In genomic region chr2:203830294-203831055, GRCh38 we compare ENCODE assay signal across 18 cellular contexts. TPM values are rescaled to one million over a fixed set of nuclear protein-coding genes. Genes with fewer than 3 reads are reported as not detected.
DNase-seq lines count a peak whose midpoint lies in the region; ATAC-seq and TF ChIP-seq lines count a peak whose summit lies in the region.
"Had no signal": no experiment of that assay in that cellular context is flagged by ENCODE, and none has a peak within 500 bp of the region (broad histone marks: within the 10 kb centered on the region; RNA-seq: fewer than 3 reads in every experiment).

No MANE protein-coding gene starts in this region.

- TF ChIP-seq CTCF in activated CD8-positive, alpha-beta T cell treated with anti-CD3 and anti-CD28 coated beads for 36 hours (IDR thresholded peaks at IDR 0.05), result no peak
- TF ChIP-seq CTCF in prostate gland (IDR thresholded peaks at IDR 0.05) (no peak), WTC11 (IDR thresholded peaks at IDR 0.05) (no peak), uterus (IDR thresholded peaks at IDR 0.05) (no peak)

- WGBS in prostate gland, result 84% methylated on average over 9 of the region's 9 CpGs

- TF ChIP-seq POLR2A in prostate gland (IDR thresholded peaks at IDR 0.05), result no peak
- TF ChIP-seq POLR2A in uterus (IDR thresholded peaks at IDR 0.05), result no peak

- H3K4me3 Mint-ChIP-seq in activated CD4-positive, alpha-beta T cell treated with anti-CD3 and anti-CD28 coated beads for 36 hours, result peak overlapping the region; percentile 42
- peak overlapping the region; percentile 31 for H3K4me3 Mint-ChIP-seq in activated CD8-positive, alpha-beta T cell treated with anti-CD3 and anti-CD28 coated beads for 36 hours
- H3K4me3 Mint-ChIP-seq in WTC11, result no peak overlapping the region
- H3K4me3 Mint-ChIP-seq: immature natural killer cell had no signal

- H3K27me3 ChIP-seq in prostate gland (replicated peaks; ENCODE audit: insufficient read depth) (no peaks in the 10 kb centered on the region), uterus (no peaks in the 10 kb centered on the region)
- H3K27me3 ChIP-seq: gastrocnemius medialis, testis had no signal

- H3K4me1 ChIP-seq in prostate gland (replicated peaks), result no peaks in the 10 kb centered on the region
- no peaks in the 10 kb centered on the region for H3K4me1 ChIP-seq in uterus
- H3K4me1 ChIP-seq: testis had no signal

- ATAC-seq in activated CD4-positive, alpha-beta T cell treated with anti-CD3 and anti-CD28 coated beads for 36 hours, result peak; percentile 95
- ATAC-seq in activated CD8-positive, alpha-beta T cell treated with anti-CD3 and anti-CD28 coated beads for 36 hours, result peak; percentile 94
- no peak for ATAC-seq in WTC11
- ATAC-seq: gastrocnemius medialis, Panc1 had no signal

- CTCF ChIA-PET in activated CD4-positive, alpha-beta T cell treated with anti-CD3 and anti-CD28 coated beads for 36 hours (lab: Charles Lee), result interaction anchor here (0.6 to 1.6 kb wide), 7 partner anchors 15 to 605 kb away, joined by 3 to 4 read pairs (median 3); no protein-coding TSS in a partner anchor
- CTCF ChIA-PET in activated CD8-positive, alpha-beta T cell treated with anti-CD3 and anti-CD28 coated beads for 36 hours (lab: Charles Lee), result interaction anchor here (0.6 to 1.7 kb wide), 6 partner anchors 11 to 425 kb away, joined by 3 to 7 read pairs (median 4); no protein-coding TSS in a partner anchor
- CTCF ChIA-PET in WTC11 (lab: Charles Lee), result no interaction called here

- H3K4me3 ChIP-seq in prostate gland, result no peak overlapping the region
- H3K4me3 ChIP-seq in uterus, result no peak overlapping the region
- H3K4me3 ChIP-seq: gastrocnemius medialis, lung, testis had no signal

- H3K27ac ChIP-seq in prostate gland, result no peak overlapping the region
- no peak overlapping the region for H3K27ac ChIP-seq in uterus
- H3K27ac ChIP-seq: gastrocnemius medialis, testis had no signal

- no peaks in the 10 kb centered on the region for H3K27me3 Mint-ChIP-seq in activated CD4-positive, alpha-beta T cell treated with anti-CD3 and anti-CD28 coated beads for 36 hours
- no peaks in the 10 kb centered on the region for H3K27me3 Mint-ChIP-seq in activated CD8-positive, alpha-beta T cell treated with anti-CD3 and anti-CD28 coated beads for 36 hours
- H3K27me3 Mint-ChIP-seq in WTC11 (ENCODE audit: low read depth), result no peaks in the 10 kb centered on the region

- H3K36me3 ChIP-seq in prostate gland (no peaks in the 10 kb centered on the region), uterus (no peaks in the 10 kb centered on the region)
- H3K36me3 ChIP-seq: gastrocnemius medialis had no signal

- H3K36me3 Mint-ChIP-seq in activated CD4-positive, alpha-beta T cell treated with anti-CD3 and anti-CD28 coated beads for 36 hours (ENCODE audit: low read depth), result peaks cover 6% of the 10 kb centered on the region
- H3K36me3 Mint-ChIP-seq in activated CD8-positive, alpha-beta T cell treated with anti-CD3 and anti-CD28 coated beads for 36 hours (ENCODE audit: low read depth), result peaks cover 6% of the 10 kb centered on the region
- peaks cover 8% of the 10 kb centered on the region; the same call in 1 of the 2 replicates for H3K36me3 Mint-ChIP-seq in WTC11
- H3K36me3 Mint-ChIP-seq: immature natural killer cell had no signal

- peaks cover 6% of the 10 kb centered on the region for H3K9me3 Mint-ChIP-seq in activated CD4-positive, alpha-beta T cell treated with anti-CD3 and anti-CD28 coated beads for 36 hours (ENCODE audit: low read depth)
- H3K9me3 Mint-ChIP-seq in activated CD8-positive, alpha-beta T cell treated with anti-CD3 and anti-CD28 coated beads for 36 hours, result peaks cover 4% of the 10 kb centered on the region
- peaks cover 25% of the 10 kb centered on the region for H3K9me3 Mint-ChIP-seq in WTC11
- H3K9me3 Mint-ChIP-seq: immature natural killer cell had no signal

- peak; percentile 83 for DNase-seq in activated CD4-positive, alpha-beta T cell treated with anti-CD3 and anti-CD28 coated beads for 36 hours
- no peak for DNase-seq in activated CD4-positive, alpha-beta T cell treated with anti-CD3 and anti-CD28 coated beads, Interleukin-2, amount 50 U/mL, for 1 hour
- peak; percentile 84 for DNase-seq in activated CD8-positive, alpha-beta T cell treated with anti-CD3 and anti-CD28 coated beads for 36 hours
- peak; percentile 38 for DNase-seq in dermis blood vessel endothelial cell
- peak; percentile 65 to 75 for DNase-seq in stimulated activated CD8-positive, alpha-beta memory T cell treated with anti-CD3 and anti-CD28 coated beads, Interleukin-15, amount 100 ng/mL, for 48 hours (ENCODE audit: low read depth in 2 of 2)
- no peak for DNase-seq in prostate gland (ENCODE audit: low spot score)
- DNase-seq in WTC11 (ENCODE audit: low spot score), result no peak
- DNase-seq in uterus, result no peak
- DNase-seq: 8988T, gastrocnemius medialis, immature natural killer cell, NCI-H187, NCI-H69, testis had no signal

- H3K4me1 Mint-ChIP-seq in activated CD4-positive, alpha-beta T cell treated with anti-CD3 and anti-CD28 coated beads for 36 hours, result peaks cover 19% of the 10 kb centered on the region
- H3K4me1 Mint-ChIP-seq in activated CD8-positive, alpha-beta T cell treated with anti-CD3 and anti-CD28 coated beads for 36 hours (ENCODE audit: low read depth), result peaks cover 17% of the 10 kb centered on the region
- H3K4me1 Mint-ChIP-seq in WTC11, result peaks cover 3% of the 10 kb centered on the region

- peak overlapping the region; percentile 95 for H3K27ac Mint-ChIP-seq in activated CD4-positive, alpha-beta T cell treated with anti-CD3 and anti-CD28 coated beads for 36 hours
- peak overlapping the region; percentile 96 for H3K27ac Mint-ChIP-seq in activated CD8-positive, alpha-beta T cell treated with anti-CD3 and anti-CD28 coated beads for 36 hours
- H3K27ac Mint-ChIP-seq in WTC11, result no peak overlapping the region
- H3K27ac Mint-ChIP-seq: immature natural killer cell had no signal

- POLR2A ChIA-PET in activated CD4-positive, alpha-beta T cell treated with anti-CD3 and anti-CD28 coated beads for 36 hours (lab: Charles Lee), result interaction anchor here (0.5 to 1.3 kb wide), 8 partner anchors 21 to 279 kb away, joined by 3 to 7 read pairs (median 3); partner anchors contain the start of gene CTLA4
- POLR2A ChIA-PET in activated CD8-positive, alpha-beta T cell treated with anti-CD3 and anti-CD28 coated beads for 36 hours (lab: Charles Lee), result interaction anchor here (1.2 to 1.5 kb wide), 4 partner anchors 39 to 61 kb away, joined by 3 to 5 read pairs (median 4); no protein-coding TSS in a partner anchor
- POLR2A ChIA-PET in WTC11 (lab: Charles Lee), result interaction anchor here (0.5 kb wide), 1 partner anchor 417 kb away, joined by 3 read pairs; no protein-coding TSS in a partner anchor

- H3K9me3 ChIP-seq in prostate gland (no peaks in the 10 kb centered on the region), uterus (no peaks in the 10 kb centered on the region)
- H3K9me3 ChIP-seq: gastrocnemius medialis, testis had no signal

- intact Hi-C loops in activated CD4-positive, alpha-beta T cell treated with anti-CD3 and anti-CD28 coated beads for 36 hours (cut with DNase I, micrococcal nuclease), result loop anchor here (1.0 kb wide), 6 partner anchors 23 to 79 kb away; no protein-coding TSS in a partner anchor
- intact Hi-C loops in activated CD8-positive, alpha-beta T cell treated with anti-CD3 and anti-CD28 coated beads for 36 hours (cut with micrococcal nuclease), result loop anchor here (2.0 kb wide), 1 partner anchor 40 kb away; no protein-coding TSS in a partner anchor
- intact Hi-C loops in prostate gland (cut with DNase I) (no loop called here), uterus (cut with DNase I; ENCODE audit: low total_unique reads) (no loop called here)

TF ChIP-seq in WTC11, 78 proteins besides CTCF, POLR2A, EP300 and RAD21 (continues in another document):
- TF ChIP-seq ZNF281 (CRISPR knock-in tag; IDR thresholded peaks at IDR 0.05) (no peak), NFATC4 (CRISPR knock-in tag; IDR thresholded peaks at IDR 0.05) (no peak)

RNA-seq across cellular contexts. Expression of gene CTLA4, which starts 37.1 kb away (rescaled TPM):
- 100 to 1,000 TPM; 121 to 127 TPM for total RNA-seq in activated CD4-positive, alpha-beta T cell treated with anti-CD3 and anti-CD28 coated beads for 36 hours
- 10 to 100 TPM; 28.7 to 30.7 TPM for total RNA-seq in activated CD8-positive, alpha-beta T cell treated with anti-CD3 and anti-CD28 coated beads for 36 hours
- 1.7 and 2.2 TPM in 2 replicates for total RNA-seq in dermis blood vessel endothelial cell
- under 1 TPM; 0.28 to 0.73 TPM for total RNA-seq in prostate gland
- total RNA-seq in WTC11 (2021), result 0.31 to 0.44 TPM in 2 of 3 replicates, not detected in the other
- total RNA-seq in uterus, result under 1 TPM in 1 of 4 donors, not detected in 3; 0.14 TPM
- total RNA-seq: gastrocnemius medialis, H1, MCF 10A had no signal

Comparison
In these comparisons a context has a peak if more than half of its experiments do, and no peak if none do; other contexts are left out.
1. DNase-seq: peak in activated CD4-positive, alpha-beta T cell treated with anti-CD3 and anti-CD28 coated beads for 36 hours (single experiment), activated CD8-positive, alpha-beta T cell treated with anti-CD3 and anti-CD28 coated beads for 36 hours (single experiment), dermis blood vessel endothelial cell (single experiment) and stimulated activated CD8-positive, alpha-beta memory T cell treated with anti-CD3 and anti-CD28 coated beads, Interleukin-15, amount 100 ng/mL, for 48 hours (2 of 2); none in activated CD4-positive, alpha-beta T cell treated with anti-CD3 and anti-CD28 coated beads, Interleukin-2, amount 50 U/mL, for 1 hour (single experiment), prostate gland (single experiment), WTC11 (single experiment) and uterus (0 of 2).
2. intact Hi-C loops: an anchor here in activated CD4-positive, alpha-beta T cell treated with anti-CD3 and anti-CD28 coated beads for 36 hours (1.0 kb wide) and activated CD8-positive, alpha-beta T cell treated with anti-CD3 and anti-CD28 coated beads for 36 hours (2.0 kb wide); none called in prostate gland and uterus.